ENCODE assay signal across 8 cellular contexts in genomic region chr15:52566889-52567288, GRCh38. TPM values are rescaled to one million over a fixed set of nuclear protein-coding genes. Genes with fewer than 3 reads are reported as not detected.
DNase-seq lines count a peak whose midpoint lies in the region; ATAC-seq and TF ChIP-seq lines count a peak whose summit lies in the region.

No MANE protein-coding gene starts in this region.

- no peak overlapping the region for H4K8ac ChIP-seq in IMR-90 (ENCODE audit: low read depth in 2 of 2, low read length in 2 of 2)

- no peak overlapping the region for H3K56ac ChIP-seq in IMR-90 (ENCODE audit: extremely low read depth, insufficient read depth, low read length)

- H3K27me3 ChIP-seq in IMR-90 (ENCODE audit: control insufficient read depth, insufficient read depth, low read length), result no peaks in the 10 kb centered on the region
- H3K27me3 ChIP-seq in muscle layer of colon (ENCODE audit: control insufficient read depth in 1 of 2, insufficient read depth in 2 of 2, low read length in 2 of 2), result no peaks in the 10 kb centered on the region

- H4K91ac ChIP-seq in IMR-90 (ENCODE audit: insufficient read depth, low read depth, low read length), result no peak overlapping the region

- dilution Hi-C loops in IMR-90 (cut with HindIII; ENCODE audit: low sequenced_read_pairs, unreplicated experiment), result no loop called here

- no peak overlapping the region for H4K5ac ChIP-seq in IMR-90 (ENCODE audit: low read depth, low read length)

- BruUV-seq in IMR-90 (replicated peaks; lab: Mats Ljungman, UMichigan) (no TSS peak), MCF 10A (replicated peaks; lab: Mats Ljungman, UMichigan) (no TSS peak)

- H2BK5ac ChIP-seq in IMR-90 (ENCODE audit: low read depth, low read length, poor library complexity, severe bottlenecking), result no peak overlapping the region

- H2BK15ac ChIP-seq in IMR-90 (ENCODE audit: low read depth, low read length), result no peak overlapping the region

- H3K27ac ChIP-seq in IMR-90 (ENCODE audit: insufficient read depth, low read length), result no peak overlapping the region
- no peak overlapping the region for H3K27ac ChIP-seq in muscle layer of colon (ENCODE audit: low read depth, low read length)

- peak overlapping the region; percentile 98 for H3K4me2 ChIP-seq in IMR-90 (ENCODE audit: low read depth, low read length)

- TF ChIP-seq RAD21 in IMR-90 (IDR thresholded peaks at IDR 0.05; ENCODE audit: low read length), result no peak

- H3K9me3 ChIP-seq in IMR-90 (ENCODE audit: control insufficient read depth, insufficient read depth, low read length), result no peaks in the 10 kb centered on the region
- no peaks in the 10 kb centered on the region for H3K9me3 ChIP-seq in muscle layer of colon (ENCODE audit: low read length)

- peaks cover 9% of the 10 kb centered on the region for H3K9me1 ChIP-seq in IMR-90 (ENCODE audit: insufficient read depth, low read length)

- H3K14ac ChIP-seq in IMR-90 (replicated peaks; ENCODE audit: low read depth, low read length), result 0 out of 2 replicates have a peak overlapping the region, but pooled peaks have one; percentile 43

- no peak overlapping the region for H2AK5ac ChIP-seq in IMR-90 (ENCODE audit: low read depth, low read length)

- H3K9me3 Mint-ChIP-seq in MCF 10A (ENCODE audit: unreplicated experiment), result no peaks in the 10 kb centered on the region

- CTCF ChIA-PET in IMR-90 (lab: Yijun Ruan, JAX), result interaction anchor here (0.6 kb wide), 1 partner anchor 58 kb away, joined by 14 read pairs; no protein-coding TSS in a partner anchor
- CTCF ChIA-PET in MCF 10A (lab: Yijun Ruan, JAX), result interaction anchor here (0.6 to 1.6 kb wide), 7 partner anchors 13 to 313 kb away, joined by 3 to 8 read pairs (median 3); no protein-coding TSS in a partner anchor

- DNase-seq in AG10803 (ENCODE audit: low read depth) (no peak), IMR-90 (no peak), MCF 10A (ENCODE audit: unreplicated experiment) (no peak), NCI-H510A (lab: John Stamatoyannopoulos, UW) (no peak), NCI-H2171 treated with DMSO at 0.1 percent for 48 hours (lab: John Stamatoyannopoulos, UW) (no peak)

- H3K4me3 ChIP-seq in AG10803 (ENCODE audit: low read length), result peak overlapping the region; percentile 68
- no peak overlapping the region for H3K4me3 ChIP-seq in IMR-90 (ENCODE audit: insufficient read depth, low read depth, low read length)
- H3K4me3 ChIP-seq in muscle layer of colon (ENCODE audit: low read depth in 1 of 2, low read length in 2 of 2), result peak overlapping the region in 1 of 2 donors; percentile 89

- no peak overlapping the region for H3K18ac ChIP-seq in IMR-90 (ENCODE audit: low read depth, low read length)

- ATAC-seq in IMR-90 (ENCODE audit: low read depth) (no peak), HG03439 (IDR thresholded peaks at IDR 0.05; ENCODE audit: unreplicated experiment) (no peak), GM19395 (IDR thresholded peaks at IDR 0.05; ENCODE audit: unreplicated experiment) (no peak)

- H2AFZ ChIP-seq in IMR-90 (replicated peaks; ENCODE audit: low read length, poor library complexity), result no peak overlapping the region

- H3K27ac Mint-ChIP-seq in MCF 10A (ENCODE audit: low read depth, unreplicated experiment), result peak overlapping the region; percentile 85

- H3K4me1 ChIP-seq in IMR-90 (ENCODE audit: control insufficient read depth, insufficient read depth, low read length) (peaks cover 5% of the 10 kb centered on the region), muscle layer of colon (ENCODE audit: insufficient read depth, low read length) (peaks cover 34% of the 10 kb centered on the region)

- POLR2A ChIA-PET in IMR-90 (lab: Charles Lee; ENCODE audit: unreplicated experiment), result no interaction called here
- POLR2A ChIA-PET in MCF 10A (lab: Yijun Ruan, JAX), result interaction anchor here (0.6 to 1.7 kb wide), 14 partner anchors 9 to 1275 kb away, joined by 3 to 9 read pairs (median 4); partner anchors contain the start of gene MYO5A

- H3K9ac ChIP-seq in IMR-90 (ENCODE audit: low read depth, low read length), result no peak overlapping the region
- H3K9ac ChIP-seq in muscle layer of colon (ENCODE audit: low read length), result peak overlapping the region; percentile 92

- H3K27me3 Mint-ChIP-seq in MCF 10A (ENCODE audit: insufficient read depth, unreplicated experiment), result no peaks in the 10 kb centered on the region

- peaks cover 0 to 10% of the 10 kb centered on the region in 2 experiments; a peak in 1 of 4 replicates for H3K79me1 ChIP-seq in IMR-90 (ENCODE audit: low read depth in 1 of 2, low read length in 2 of 2)

- H3K36me3 ChIP-seq in IMR-90 (ENCODE audit: control insufficient read depth, insufficient read depth, low read length), result peaks cover 1% of the 10 kb centered on the region; the same call in 1 of the 2 replicates
- H3K36me3 ChIP-seq in muscle layer of colon (ENCODE audit: insufficient read depth, low read length), result no peaks in the 10 kb centered on the region

- in situ Hi-C loops in IMR-90 (cut with MboI; ENCODE audit: low sequenced_read_pairs), result no loop called here

- intact Hi-C loops in IMR-90 (cut with micrococcal nuclease), result loop anchor here (5.0 to 10.0 kb wide), 2 partner anchors 168 to 235 kb away; no protein-coding TSS in a partner anchor
- intact Hi-C loops in MCF 10A (cut with micrococcal nuclease), result loop anchor here (5.0 to 10.0 kb wide), 3 partner anchors 85 to 168 kb away; partner anchors contain the start of gene ATOSA

- 0 out of 2 replicates have a peak overlapping the region, but pooled peaks have one; percentile 1 for H3K4ac ChIP-seq in IMR-90 (ENCODE audit: low read depth, low read length)

- no peak overlapping the region for H2AK9ac ChIP-seq in IMR-90 (replicated peaks; ENCODE audit: low read depth, low read length, poor library complexity)

- WGBS in IMR-90 (ENCODE audit: extremely low coverage in 2 of 2, insufficient read length in 1 of 2), 2 experiments, result 100% methylated on average over 1 of the region's 4 CpGs; no CpG with 5 or more reads in 1 of the 2 experiments

- peak overlapping the region; percentile 77 for H3K4me3 Mint-ChIP-seq in MCF 10A (ENCODE audit: unreplicated experiment)

- peaks cover 11% of the 10 kb centered on the region for H3K4me1 Mint-ChIP-seq in MCF 10A (ENCODE audit: insufficient read depth, unreplicated experiment)

- peaks cover 24% of the 10 kb centered on the region for H3K36me3 Mint-ChIP-seq in MCF 10A (ENCODE audit: insufficient read depth, unreplicated experiment)

- no peak overlapping the region for H2BK20ac ChIP-seq in IMR-90 (ENCODE audit: low read depth, low read length)

- H2BK120ac ChIP-seq in IMR-90 (ENCODE audit: low read depth, low read length), result no peak overlapping the region

- peaks cover 54% of the 10 kb centered on the region for H4K20me1 ChIP-seq in IMR-90 (ENCODE audit: insufficient read depth, low read length)

- H3K23ac ChIP-seq in IMR-90 (ENCODE audit: low read depth, low read length), result peak overlapping the region; percentile 11; the same call in 1 of the 2 replicates

- TF ChIP-seq POLR2A in IMR-90 (IDR thresholded peaks at IDR 0.05; ENCODE audit: low read depth, low read length), result no peak

- TF ChIP-seq CTCF in AG10803 (conservative IDR thresholded peaks at IDR 0.05; ENCODE audit: low read length) (no peak), IMR-90 (conservative IDR thresholded peaks at IDR 0.05; ENCODE audit: low read depth, low read length) (no peak), MCF 10A (IDR thresholded peaks at IDR 0.05; ENCODE audit: unreplicated experiment) (no peak)

TF ChIP-seq in IMR-90, 13 proteins besides CTCF, POLR2A, EP300 and RAD21:
- no peak for TF ChIP-seq SMC3 (IDR thresholded peaks at IDR 0.05; ENCODE audit: low read depth, low read length)
- 0 out of 2 replicates have a peak, but pooled peaks have one; percentile 34 for TF ChIP-seq NFE2L2 (IDR thresholded peaks at IDR 0.05; ENCODE audit: low read depth, low read length)
- TF ChIP-seq CHD1 (IDR thresholded peaks at IDR 0.05; ENCODE audit: low read depth, low read length), result no peak

RNA-seq across cellular contexts. Expression of gene ARPP19, which starts 1.9 kb away (rescaled TPM):
- total RNA-seq in IMR-90 (2012; rRNA removed) (65.2 and 118 TPM in 2 replicates), MCF 10A (2022) (172 and 213 TPM in 2 replicates)
- 23.6 and 33.4 TPM in 2 replicates for polyA plus RNA-seq in IMR-90 (2012; rRNA removed)
- polyA plus RNA-seq in IMR-90 (2012; cell fraction: cytosol; rRNA removed), result 6.2 and 7.2 TPM in 2 replicates
- polyA plus RNA-seq in IMR-90 (2012; cell fraction: nucleus; rRNA removed; ENCODE audit: low replicate concordance), result 2.8 and 16.3 TPM in 2 replicates

RNA-seq across cellular contexts. Expression of gene MYO5A, which starts 38.2 kb away (rescaled TPM):
- total RNA-seq in IMR-90 (2012; rRNA removed), result 65.3 and 69.2 TPM in 2 replicates
- 17.5 and 19.4 TPM in 2 replicates for polyA plus RNA-seq in IMR-90 (2012; rRNA removed)
- polyA plus RNA-seq in IMR-90 (2012; cell fraction: cytosol; rRNA removed), result 5.8 and 6.6 TPM in 2 replicates
- polyA plus RNA-seq in IMR-90 (2012; cell fraction: nucleus; rRNA removed; ENCODE audit: low replicate concordance), result 7.8 and 26.0 TPM in 2 replicates
- total RNA-seq in MCF 10A (2022), result 28.9 and 35.7 TPM in 2 replicates
